In the genomic region with DNA sequence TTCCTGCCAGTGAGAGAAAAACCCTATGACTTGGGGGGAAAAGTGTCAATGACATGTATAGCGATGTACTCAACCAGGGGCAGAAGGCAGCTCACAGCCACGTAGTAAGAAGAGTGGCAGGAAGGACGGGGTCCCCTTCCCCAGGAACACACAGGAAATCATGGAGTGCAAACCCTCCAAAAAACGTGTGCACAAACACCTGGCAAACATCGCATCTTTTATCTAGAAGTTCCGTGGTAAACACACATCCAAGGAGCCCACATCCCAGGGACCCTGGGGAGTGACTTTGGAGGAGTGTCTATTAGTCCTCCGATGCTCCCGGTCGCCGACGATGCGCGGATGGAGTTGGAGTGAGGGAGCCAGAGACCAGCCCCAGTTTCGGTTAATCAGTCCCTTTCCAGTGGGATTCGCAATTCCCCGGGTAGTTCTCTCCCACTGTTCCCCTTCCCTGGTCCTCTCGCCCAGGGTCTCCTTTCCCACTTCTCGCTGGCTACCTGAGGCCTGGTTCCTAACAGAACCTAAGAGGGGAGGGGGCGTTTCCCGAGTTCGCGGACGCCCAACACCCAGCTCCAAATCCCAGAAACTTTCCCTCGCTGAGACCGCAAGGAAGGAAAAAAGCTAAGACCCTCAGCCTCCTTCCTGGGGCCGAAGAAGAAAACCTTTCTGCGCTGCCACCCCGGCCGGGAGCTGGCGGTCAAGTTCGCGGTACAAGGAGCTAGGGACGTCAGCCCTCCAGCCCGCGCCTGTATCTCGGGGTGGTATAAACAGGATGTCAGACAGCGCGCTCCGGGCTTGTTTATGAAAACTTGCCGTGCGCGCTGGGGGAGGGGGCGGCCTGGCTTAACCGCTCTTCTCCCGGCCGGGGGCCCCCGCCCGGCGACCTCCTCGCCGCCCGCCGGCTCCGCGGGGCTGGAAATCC, we compare ENCODE assay signal across 8 cellular contexts. TPM values are rescaled to one million over a fixed set of nuclear protein-coding genes. Genes with fewer than 3 reads are reported as not detected.
DNase-seq lines count a peak whose midpoint lies in the region; ATAC-seq and TF ChIP-seq lines count a peak whose summit lies in the region.

No MANE protein-coding gene starts in this region.

- no peak overlapping the region for H2BK15ac ChIP-seq in neuronal stem cell (ENCODE audit: low read length)

- H3K18ac ChIP-seq in neuronal stem cell (ENCODE audit: low read length): peak overlapping the region; percentile 86

- ATAC-seq in GM18870 (IDR thresholded peaks at IDR 0.05; ENCODE audit: unreplicated experiment) (peak; percentile 34), HG03108 (IDR thresholded peaks at IDR 0.05; ENCODE audit: unreplicated experiment) (peak; percentile 41)

- no peaks in the 10 kb centered on the region for H3K79me1 ChIP-seq in neuronal stem cell (ENCODE audit: low read depth, low read length)

- H2AFZ ChIP-seq in neuronal stem cell (ENCODE audit: low read length): peak overlapping the region; percentile 86

- no peak overlapping the region for H2BK5ac ChIP-seq in neuronal stem cell (ENCODE audit: low read length)

- no peak for TF ChIP-seq POLR2A in Peyer's patch (IDR thresholded peaks at IDR 0.05)

- H3K14ac ChIP-seq in neuronal stem cell (ENCODE audit: low read length): no peak overlapping the region

- H2BK12ac ChIP-seq in neuronal stem cell (ENCODE audit: low read length): no peak overlapping the region

- peak overlapping the region; percentile 52 for H3K23ac ChIP-seq in neuronal stem cell (ENCODE audit: low read depth, low read length, poor library complexity)

- TF ChIP-seq CTCF in Peyer's patch (IDR thresholded peaks at IDR 0.05) (no peak), fibroblast of villous mesenchyme (IDR thresholded peaks at IDR 0.05; ENCODE audit: insufficient read depth, low read depth, low read length) (no peak)

- H3K4me2 ChIP-seq in neuronal stem cell (ENCODE audit: insufficient read depth, low read length, poor library complexity, severe bottlenecking): peak overlapping the region; percentile 90

- H3K4me3 ChIP-seq in Peyer's patch: peak overlapping the region; percentile 89 to 100 (median 96)
- H3K4me3 ChIP-seq in fibroblast of villous mesenchyme (ENCODE audit: low read depth, low read length): peak overlapping the region; percentile 97
- peak overlapping the region; percentile 64 to 99 for H3K4me3 ChIP-seq in neuronal stem cell (ENCODE audit: low read length in 2 of 2)

- H2BK120ac ChIP-seq in neuronal stem cell (ENCODE audit: low read depth, low read length): no peak overlapping the region

- no peaks in the 10 kb centered on the region for H3K9me3 ChIP-seq in Peyer's patch
- H3K9me3 ChIP-seq in neuronal stem cell (replicated peaks in 1 of 2; ENCODE audit: control insufficient read depth in 2 of 2, insufficient read depth in 1 of 2, low read depth in 1 of 2, low read length in 2 of 2): no peaks in the 10 kb centered on the region

- no peak overlapping the region for H3K4ac ChIP-seq in neuronal stem cell (ENCODE audit: low read length)

- peak overlapping the region; percentile 94 to 99 (median 98) for H3K27ac ChIP-seq in Peyer's patch
- H3K27ac ChIP-seq in neuronal stem cell (replicated peaks; ENCODE audit: low read length): no peak overlapping the region
- peak overlapping the region; percentile 76 for H3K27ac ChIP-seq in temporal lobe (ENCODE audit: low read depth, low read length)

- no CpG with 5 or more reads among the region's 55 CpGs for WGBS in neuronal stem cell (ENCODE audit: extremely low coverage in 2 of 2, insufficient read length in 2 of 2, insufficient replicate concordance in 1 of 2), 2 donors

- no peak overlapping the region for H4K91ac ChIP-seq in neuronal stem cell (ENCODE audit: low read depth, low read length, poor library complexity)

- H3K36me3 ChIP-seq in Peyer's patch: no peaks in the 10 kb centered on the region
- no peaks in the 10 kb centered on the region for H3K36me3 ChIP-seq in neuronal stem cell (replicated peaks in 1 of 2; ENCODE audit: control insufficient read depth in 2 of 2, insufficient read depth in 2 of 2, low read length in 2 of 2)

- DNase-seq in ACHN (peak; percentile 39), Peyer's patch (peak; percentile 78 to 93 (median 84)), fibroblast of villous mesenchyme (ENCODE audit: low read depth) (peak; percentile 90), neuronal stem cell (ENCODE audit: low spot score) (peak; percentile 29)
- peak; percentile 67 for DNase-seq in activated effector memory CD4-positive, alpha-beta T cell treated with Interleukin-2 at 50 U/mL for 16 hours

- H3K27me3 ChIP-seq in Peyer's patch: no peaks in the 10 kb centered on the region
- H3K27me3 ChIP-seq in neuronal stem cell (ENCODE audit: control insufficient read depth in 3 of 3, insufficient read depth in 3 of 3, low read depth in 1 of 3, low read length in 3 of 3): peaks cover 0 to 14% (median 0%) of the 10 kb centered on the region in 3 experiments

- H3K9ac ChIP-seq in neuronal stem cell (ENCODE audit: low read depth, low read length, poor library complexity): peak overlapping the region; percentile 71

- H3K4me1 ChIP-seq in Peyer's patch: peaks cover 0 to 17% (median 14%) of the 10 kb centered on the region in 4 donors
- H3K4me1 ChIP-seq in neuronal stem cell (ENCODE audit: control insufficient read depth in 2 of 2, insufficient read depth in 1 of 2, low read depth in 1 of 2, low read length in 2 of 2): peaks cover 5 to 6% of the 10 kb centered on the region in 2 donors

- no peak overlapping the region for H2AK5ac ChIP-seq in neuronal stem cell (ENCODE audit: low read depth, low read length)

- no peak overlapping the region for H4K8ac ChIP-seq in neuronal stem cell (ENCODE audit: low read depth, low read length)

- in situ Hi-C loops in ACHN (cut with HindIII; ENCODE audit: low pct_ligation_motif_present, low pct_unique_long_range_greater_than_20kb, low sequenced_read_pairs): no loop called here

RNA-seq across cellular contexts. Expression of a gene that starts 0.9 kb away (rescaled TPM):
- total RNA-seq in Peyer's patch (100 to 1,000 TPM; 116 to 251 (median 126) TPM), fibroblast of villous mesenchyme (125 and 152 TPM in 2 replicates), temporal lobe (51.1 TPM)
- 2.8 TPM for polyA plus RNA-seq in neuronal stem cell (2013, experiment 1 of 2)
- 2.6 TPM for polyA plus RNA-seq in neuronal stem cell (2013, experiment 2 of 2)

Comparison
In these comparisons a context has a peak if more than half of its experiments do, and no peak if none do; other contexts are left out.
1. DNase-seq: peak in every context shown above with its lines; median percentile 90 in fibroblast of villous mesenchyme; 84 in Peyer's patch; 67 in activated effector memory CD4-positive, alpha-beta T cell treated with Interleukin-2 at 50 U/mL for 16 hours; 39 in ACHN; 29 in neuronal stem cell.